In the genomic region with DNA sequence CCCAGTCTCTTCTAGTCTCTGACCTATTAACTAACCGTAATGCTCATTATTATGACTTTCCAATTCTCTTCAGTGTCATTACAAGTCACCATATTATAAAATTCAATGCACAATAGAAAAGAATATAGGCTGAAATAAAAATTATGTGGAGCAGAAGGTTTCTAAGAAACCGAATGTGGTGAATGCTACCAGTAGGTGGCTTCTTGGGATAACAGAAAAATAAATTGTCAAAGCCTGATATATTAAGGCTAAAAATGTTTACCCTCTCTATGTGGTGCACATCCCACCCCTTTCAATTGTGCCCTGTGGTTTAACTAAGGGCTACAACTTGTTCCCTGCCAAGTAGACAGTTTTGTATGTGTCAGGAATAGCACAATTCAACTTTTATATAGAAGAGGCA, we compare ENCODE assay signal across 15 cellular contexts.
A peak's percentile ranks its signal among the peaks of the same experiment; 100 is the strongest.
DNase-seq lines count a peak whose midpoint lies in the region; ATAC-seq, FAIRE-seq and TF ChIP-seq lines count a peak whose summit lies in the region.
"Had no signal": no experiment of that assay in that cellular context is flagged by ENCODE, and none has a peak within 500 bp of the region (broad histone marks: within the 10 kb centered on the region; RNA-seq: fewer than 3 reads in every experiment).

No MANE protein-coding gene starts in this region.

- peaks cover 0 to 14% (median 7%) of the 10 kb centered on the region in 3 experiments; a peak in 3 of 7 replicates for H3K36me3 Mint-ChIP-seq in H9 (ENCODE audit: insufficient read depth in 1 of 3, low read depth in 3 of 3)

- H2BK120ac ChIP-seq in H9 (ENCODE audit: low read depth, low read length, poor library complexity, severe bottlenecking) = no peak overlapping the region

- H3K23me2 ChIP-seq in H9 (ENCODE audit: insufficient read length, low read depth, low read length, poor library complexity, severe bottlenecking) = no peaks in the 10 kb centered on the region

- no peaks in the 10 kb centered on the region for H3K79me1 ChIP-seq in H9 (ENCODE audit: insufficient read depth, low read depth, low read length, poor library complexity, severe bottlenecking)

- no peaks in the 10 kb centered on the region for H3K4me1 ChIP-seq in H9 (ENCODE audit: insufficient read depth, low read length)
- H3K4me1 ChIP-seq: prostate gland had no signal

- no peak overlapping the region for H3K27ac Mint-ChIP-seq in H9

- no peak overlapping the region for H2BK15ac ChIP-seq in H9 (ENCODE audit: low read depth, low read length)

- H3K14ac ChIP-seq in H9 (ENCODE audit: insufficient read depth, low read length) = no peak overlapping the region

- FAIRE-seq in A204.1 (lab: Jason Lieb, UNC) = peak; percentile 82
- FAIRE-seq: bronchial epithelial cell had no signal

- H3K4me1 Mint-ChIP-seq in H9 = peaks cover 2 to 7% of the 10 kb centered on the region in 2 experiments; a peak in 2 of 4 replicates

- no peaks in the 10 kb centered on the region for H4K20me1 ChIP-seq in H9 (ENCODE audit: control insufficient read depth, insufficient read depth, insufficient read length)

- H4K5ac ChIP-seq in H9 (ENCODE audit: insufficient read length, low read depth, low read length) = no peak overlapping the region

- no peaks in the 10 kb centered on the region for H3K9me3 ChIP-seq in H9 (ENCODE audit: control insufficient read depth, low read depth, low read length)
- H3K9me3 ChIP-seq: prostate gland had no signal

- DNase-seq in H9 = no peak
- DNase-seq in RKO (ENCODE audit: low spot score) = peak; percentile 17
- peak; percentile 18 for DNase-seq in fibroblast of pulmonary artery (ENCODE audit: low read depth)
- no peak for DNase-seq in GM20000 (ENCODE audit: low spot score)
- DNase-seq in NCI-H2227 treated with DMSO at 0.1 percent for 48 hours (lab: John Stamatoyannopoulos, UW) = no peak
- no peak for DNase-seq in NCI-H1105 treated with DMSO at 0.1 percent for 48 hours (lab: John Stamatoyannopoulos, UW)
- DNase-seq: activated naive CD4-positive, alpha-beta T cell treated with Interleukin-2 at 50 U/mL for 16 hours; H7; kidney glomerular epithelial cell; NCI-H2171 treated with DMSO at 0.1 percent for 48 hours; stimulated activated CD4-positive, alpha-beta T cell treated with anti-CD3 and anti-CD28 coated beads, Interleukin-12 subunit alpha, Interleukin-12 subunit beta, amount 100 ng/mL, for 4 hours had no signal

- H3K23ac ChIP-seq in H9 (ENCODE audit: insufficient read length, low read depth, low read length) = no peak overlapping the region

- no peak overlapping the region for H2BK20ac ChIP-seq in H9 (ENCODE audit: low read depth, low read length, poor library complexity, severe bottlenecking)

- no peak overlapping the region for H4K91ac ChIP-seq in H9 (ENCODE audit: insufficient read length, low read depth, low read length)

- no peak overlapping the region for H2BK12ac ChIP-seq in H9 (ENCODE audit: insufficient read length, low read depth, low read length)

- no peak overlapping the region for H2AFZ ChIP-seq in H9 (ENCODE audit: low read length)

- no peak overlapping the region for H3K4me3 ChIP-seq in fibroblast of pulmonary artery (replicated peaks; ENCODE audit: low read depth, low read length)
- H3K4me3 ChIP-seq: prostate gland had no signal

- H3T11ph ChIP-seq in H9 (ENCODE audit: low read length) = no peak overlapping the region

- no peak overlapping the region for H3K4me2 ChIP-seq in H9 (ENCODE audit: insufficient read depth, insufficient read length, low read length)

- no peak overlapping the region for H3K4ac ChIP-seq in H9 (ENCODE audit: low read depth, low read length)

- no peak overlapping the region for H3K56ac ChIP-seq in H9 (ENCODE audit: insufficient read length, low read depth, low read length)

- H3K18ac ChIP-seq in H9 (ENCODE audit: insufficient read length, low read depth, low read length) = no peak overlapping the region

- no peak overlapping the region for H2BK5ac ChIP-seq in H9 (ENCODE audit: insufficient read length, low read length)

- H3K9me3 Mint-ChIP-seq in H9 = peaks cover 13 to 16% of the 10 kb centered on the region in 2 experiments

- no peaks in the 10 kb centered on the region for H3K27me3 ChIP-seq in H9 (ENCODE audit: insufficient read depth, low read length)

- no peak overlapping the region for H3K27ac ChIP-seq in H9 (ENCODE audit: insufficient read length, low read depth, low read length)
- H3K27ac ChIP-seq: prostate gland had no signal

- H4K8ac ChIP-seq in H9 (replicated peaks; ENCODE audit: insufficient read length, low read depth, low read length) = no peak overlapping the region

- H3K9ac ChIP-seq in H9 (ENCODE audit: extremely low read depth, insufficient read length, low read length) = no peak overlapping the region

- ATAC-seq in HG03521 (IDR thresholded peaks at IDR 0.05; ENCODE audit: unreplicated experiment) = no peak

- no peak overlapping the region for H3K4me3 Mint-ChIP-seq in H9

- no peaks in the 10 kb centered on the region for H3K79me2 ChIP-seq in H9 (ENCODE audit: insufficient read depth, low read length)

- H2AK5ac ChIP-seq in H9 (ENCODE audit: insufficient read length, low read length) = no peak overlapping the region

- TF ChIP-seq CTCF in H9 (conservative IDR thresholded peaks at IDR 0.05) = peak; percentile 58
- peak; percentile 31 for TF ChIP-seq CTCF in fibroblast of pulmonary artery (IDR thresholded peaks at IDR 0.05; ENCODE audit: low read length, missing control alignments)
- no peak for TF ChIP-seq CTCF in GM20000 (IDR thresholded peaks at IDR 0.05; ENCODE audit: extremely low read depth, missing control alignments)

- no peaks in the 10 kb centered on the region for H3K27me3 Mint-ChIP-seq in H9 (ENCODE audit: low read depth)

- WGBS in H9 (ENCODE audit: extremely low coverage, insufficient read length, low lambda C conversion rate) = no CpG with 5 or more reads among the region's 2 CpGs

Comparison
In these comparisons a context has a peak if more than half of its experiments do, and no peak if none do; other contexts are left out.
1. DNase-seq: peak in RKO (single experiment) and fibroblast of pulmonary artery (single experiment); none in H9 (single experiment), GM20000 (single experiment), NCI-H2227 treated with DMSO at 0.1 percent for 48 hours (single experiment) and NCI-H1105 treated with DMSO at 0.1 percent for 48 hours (single experiment).